In genomic region chr11:57668467-57668890, GRCh38 we compare ENCODE assay signal across 8 cellular contexts. TPM values are rescaled to one million over a fixed set of nuclear protein-coding genes. Genes with fewer than 3 reads are reported as not detected.
DNase-seq lines count a peak whose midpoint lies in the region; ATAC-seq, FAIRE-seq and TF ChIP-seq lines count a peak whose summit lies in the region.

No MANE protein-coding gene starts in this region.

- DNase-seq in activated CD4-positive, alpha-beta T cell treated with anti-CD3 and anti-CD28 coated beads for 36 hours, result no peak
- no peak for DNase-seq in activated CD4-positive, alpha-beta T cell treated with anti-CD3 and anti-CD28 coated beads for 1 hour
- DNase-seq in endothelial cell (ENCODE audit: low spot score) (no peak), neural crest cell (ENCODE audit: low read depth, low spot score) (no peak), NCI-H1436 (lab: John Stamatoyannopoulos, UW) (no peak), frontal cortex (ENCODE audit: low spot score in 2 of 2) (no peak)

- H3K4me3 Mint-ChIP-seq in activated CD4-positive, alpha-beta T cell treated with anti-CD3 and anti-CD28 coated beads for 36 hours, result peak overlapping the region; percentile 99
- peak overlapping the region; percentile 98 for H3K4me3 Mint-ChIP-seq in T-helper 1 cell treated with Interleukin-12 subunit alpha and Interleukin-12 subunit beta and Interleukin-4 antibody, amounts not matched to agents 30 μg/mL and 1 μg/mL, for 36 hours
- H3K4me3 Mint-ChIP-seq in endothelial cell (ENCODE audit: unreplicated experiment) (peak overlapping the region; percentile 100), neural crest cell (peak overlapping the region; percentile 98)

- CTCF ChIA-PET in activated CD4-positive, alpha-beta T cell treated with anti-CD3 and anti-CD28 coated beads for 36 hours (lab: Charles Lee), result interaction anchor here (2.9 kb wide), 1 partner anchor 132 kb away, joined by 9 read pairs; no protein-coding TSS in a partner anchor

- H3K36me3 Mint-ChIP-seq in activated CD4-positive, alpha-beta T cell treated with anti-CD3 and anti-CD28 coated beads for 36 hours (ENCODE audit: low read depth), result peaks cover 19% of the 10 kb centered on the region
- H3K36me3 Mint-ChIP-seq in T-helper 1 cell treated with Interleukin-12 subunit alpha and Interleukin-12 subunit beta and Interleukin-4 antibody, amounts not matched to agents 30 μg/mL and 1 μg/mL, for 36 hours (ENCODE audit: low read depth), result peaks cover 19% of the 10 kb centered on the region
- peaks cover 32% of the 10 kb centered on the region for H3K36me3 Mint-ChIP-seq in endothelial cell (ENCODE audit: low read depth, unreplicated experiment)
- H3K36me3 Mint-ChIP-seq in neural crest cell (ENCODE audit: low read depth), result peaks cover 5% of the 10 kb centered on the region

- intact Hi-C loops in activated CD4-positive, alpha-beta T cell treated with anti-CD3 and anti-CD28 coated beads for 36 hours (cut with DNase I, micrococcal nuclease), result loop anchor here (5.0 to 10.0 kb wide), 7 partner anchors 124 to 1949 kb away; partner anchors contain the start of genes FAM111A (in 1 of the 2), OSBP (in 1 of the 2), P2RX3 (in 1 of the 2) and SSRP1 (in 1 of the 2)

- POLR2A ChIA-PET in activated CD4-positive, alpha-beta T cell treated with anti-CD3 and anti-CD28 coated beads for 36 hours (lab: Charles Lee), result no interaction called here

- FAIRE-seq in frontal cortex (lab: Jason Lieb, UNC), result no peak

- H3K4me1 Mint-ChIP-seq in activated CD4-positive, alpha-beta T cell treated with anti-CD3 and anti-CD28 coated beads for 36 hours, result peaks cover 43% of the 10 kb centered on the region
- H3K4me1 Mint-ChIP-seq in T-helper 1 cell treated with Interleukin-12 subunit alpha and Interleukin-12 subunit beta and Interleukin-4 antibody, amounts not matched to agents 30 μg/mL and 1 μg/mL, for 36 hours (ENCODE audit: low read depth), result peaks cover 37% of the 10 kb centered on the region
- H3K4me1 Mint-ChIP-seq in endothelial cell (ENCODE audit: unreplicated experiment), result peaks cover 29% of the 10 kb centered on the region
- peaks cover 22% of the 10 kb centered on the region for H3K4me1 Mint-ChIP-seq in neural crest cell

- no peak for TF ChIP-seq CTCF in endothelial cell (IDR thresholded peaks at IDR 0.05; ENCODE audit: unreplicated experiment)
- no peak for TF ChIP-seq CTCF in neural crest cell (conservative IDR thresholded peaks at IDR 0.05)

- H3K9me3 Mint-ChIP-seq in activated CD4-positive, alpha-beta T cell treated with anti-CD3 and anti-CD28 coated beads for 36 hours (ENCODE audit: low read depth), result no peaks in the 10 kb centered on the region
- no peaks in the 10 kb centered on the region for H3K9me3 Mint-ChIP-seq in T-helper 1 cell treated with Interleukin-12 subunit alpha and Interleukin-12 subunit beta and Interleukin-4 antibody, amounts not matched to agents 30 μg/mL and 1 μg/mL, for 36 hours
- H3K9me3 Mint-ChIP-seq in endothelial cell (ENCODE audit: unreplicated experiment) (no peaks in the 10 kb centered on the region), neural crest cell (no peaks in the 10 kb centered on the region)

- peak overlapping the region; percentile 99 for H3K27ac Mint-ChIP-seq in activated CD4-positive, alpha-beta T cell treated with anti-CD3 and anti-CD28 coated beads for 36 hours
- peak overlapping the region; percentile 100 for H3K27ac Mint-ChIP-seq in T-helper 1 cell treated with Interleukin-12 subunit alpha and Interleukin-12 subunit beta and Interleukin-4 antibody, amounts not matched to agents 30 μg/mL and 1 μg/mL, for 36 hours
- H3K27ac Mint-ChIP-seq in endothelial cell (ENCODE audit: unreplicated experiment) (peak overlapping the region; percentile 99), neural crest cell (ENCODE audit: unreplicated experiment) (peak overlapping the region; percentile 100)

- ATAC-seq in activated CD4-positive, alpha-beta T cell treated with anti-CD3 and anti-CD28 coated beads for 36 hours, result no peak
- ATAC-seq in HG02943 (IDR thresholded peaks at IDR 0.05; ENCODE audit: low read depth, unreplicated experiment), result peak; percentile 1

- no peaks in the 10 kb centered on the region for H3K27me3 Mint-ChIP-seq in activated CD4-positive, alpha-beta T cell treated with anti-CD3 and anti-CD28 coated beads for 36 hours
- peaks cover 4% of the 10 kb centered on the region for H3K27me3 Mint-ChIP-seq in T-helper 1 cell treated with Interleukin-12 subunit alpha and Interleukin-12 subunit beta and Interleukin-4 antibody, amounts not matched to agents 30 μg/mL and 1 μg/mL, for 36 hours (ENCODE audit: low read depth)
- H3K27me3 Mint-ChIP-seq in endothelial cell (ENCODE audit: unreplicated experiment) (peaks cover 21% of the 10 kb centered on the region), neural crest cell (ENCODE audit: low read depth) (peaks cover 4% of the 10 kb centered on the region)

RNA-seq across cellular contexts. Expression of gene ZDHHC5, which starts 0.6 kb away (rescaled TPM):
- total RNA-seq in activated CD4-positive, alpha-beta T cell treated with anti-CD3 and anti-CD28 coated beads for 36 hours, result 10 to 100 TPM; 46.2 to 60.0 TPM
- 78.3 TPM for total RNA-seq in endothelial cell (ENCODE audit: unreplicated experiment)
- total RNA-seq in neural crest cell, result 42.7 and 50.1 TPM in 2 replicates
- 15.1 TPM for total RNA-seq in frontal cortex

RNA-seq across cellular contexts. Expression of gene CLP1, which starts 10.9 kb away (rescaled TPM):
- 10 to 100 TPM; 11.9 to 15.9 TPM for total RNA-seq in activated CD4-positive, alpha-beta T cell treated with anti-CD3 and anti-CD28 coated beads for 36 hours
- 31.1 TPM for total RNA-seq in endothelial cell (ENCODE audit: unreplicated experiment)
- total RNA-seq in neural crest cell, result 23.8 and 25.7 TPM in 2 replicates
- total RNA-seq in frontal cortex, result 17.1 TPM

RNA-seq across cellular contexts. Expression of gene YPEL4, which starts 18.8 kb away (rescaled TPM):
- total RNA-seq in activated CD4-positive, alpha-beta T cell treated with anti-CD3 and anti-CD28 coated beads for 36 hours, result under 1 TPM; 0.43 to 0.47 TPM
- total RNA-seq in endothelial cell (ENCODE audit: unreplicated experiment) (not detected), neural crest cell (0.37 and 0.55 TPM in 2 replicates), frontal cortex (5.3 TPM)

RNA-seq across cellular contexts. Expression of gene MED19, which starts 43.5 kb away (rescaled TPM):
- 10 to 100 TPM in 1 of 2 experiments, 1 to 10 TPM in 1; 8.6 to 10.6 TPM for total RNA-seq in activated CD4-positive, alpha-beta T cell treated with anti-CD3 and anti-CD28 coated beads for 36 hours
- total RNA-seq in endothelial cell (ENCODE audit: unreplicated experiment) (20.5 TPM), neural crest cell (24.1 and 24.7 TPM in 2 replicates), frontal cortex (33.4 TPM)

RNA-seq across cellular contexts. Expression of gene TMX2, which starts 43.9 kb away (rescaled TPM):
- 10 to 100 TPM; 59.8 to 72.5 TPM for total RNA-seq in activated CD4-positive, alpha-beta T cell treated with anti-CD3 and anti-CD28 coated beads for 36 hours
- total RNA-seq in endothelial cell (ENCODE audit: unreplicated experiment) (51.0 TPM), neural crest cell (78.3 TPM in 2 replicates), frontal cortex (39.1 TPM)
